Comparison of ENCODE assay signal across 26 cellular contexts in genomic region chr6:159866286-159867247, GRCh38. TPM values are rescaled to one million over a fixed set of nuclear protein-coding genes. Genes with fewer than 3 reads are reported as not detected.
"Had no signal": no experiment of that assay in that cellular context is flagged by ENCODE, and none has a peak within 500 bp of the region (broad histone marks: within the 10 kb centered on the region; RNA-seq: fewer than 3 reads in every experiment).

No MANE protein-coding gene starts in this region.

- H3K27me3 Mint-ChIP-seq: activated naive CD4-positive, alpha-beta T cell treated with anti-CD3 and anti-CD28 coated beads, Interleukin-2, amount 50 U/mL, for 24 hours; T-helper 17 cell had no signal

- H3K4me2 ChIP-seq: KMS-11 had no signal

- H3K4me3 Mint-ChIP-seq: activated CD8-positive, alpha-beta T cell treated with anti-CD3 and anti-CD28 coated beads, Interleukin-2, amount 10 ng/mL, durations not matched to agents 7 days and 5 days; activated naive CD4-positive, alpha-beta T cell treated with anti-CD3 and anti-CD28 coated beads, Interleukin-2, amount 50 U/mL, for 24 hours; brain; T-helper 17 cell; WTC11 had no signal

- H3K9me3 Mint-ChIP-seq: activated naive CD4-positive, alpha-beta T cell treated with anti-CD3 and anti-CD28 coated beads, Interleukin-2, amount 50 U/mL, for 24 hours had no signal

- H3K36me3 Mint-ChIP-seq: activated naive CD4-positive, alpha-beta T cell treated with anti-CD3 and anti-CD28 coated beads, Interleukin-2, amount 50 U/mL, for 24 hours; brain had no signal

- DNase-seq: activated CD4-positive, alpha-beta T cell treated with anti-CD3 and anti-CD28 coated beads for 48 hours; activated CD4-positive, alpha-beta T cell treated with anti-CD3 and anti-CD28 coated beads, Interleukin-2, amount 50 U/mL, for 4 hours; activated CD4-positive, CD25-positive, alpha-beta regulatory T cell treated with anti-CD3 and anti-CD28 coated beads, Interleukin-2, amount 50 U/mL, for 72 hours; activated CD8-positive, alpha-beta memory T cell treated with anti-CD3 and anti-CD28 coated beads, Interleukin-2, amount 50 U/mL, for 48 hours; activated CD8-positive, alpha-beta T cell treated with anti-CD3 and anti-CD28 coated beads, Interleukin-2, amount 10 ng/mL, durations not matched to agents 7 days and 5 days; activated effector memory CD4-positive, alpha-beta T cell treated with Interleukin-2 at 50 U/mL for 16 hours; activated naive CD4-positive, alpha-beta T cell; activated T-cell treated with anti-CD3 and anti-CD28 coated beads, Interleukin-2, amount 50 U/mL, for 1 hour; amygdala; NCI-H1092; NCI-H1417 treated with DMSO at 0.1 percent for 48 hours; NCI-H1694 treated with DMSO at 0.1 percent for 48 hours; NCI-H2081; NCI-H510A treated with DMSO at 0.1 percent for 48 hours; NCI-H69; PC-3; SIG-M5; T-helper 17 cell; T-helper 9 cell had no signal

- FAIRE-seq: astrocyte had no signal

- H3K4me1 Mint-ChIP-seq: brain, WTC11 had no signal

- ATAC-seq: activated CD8-positive, alpha-beta T cell treated with anti-CD3 and anti-CD28 coated beads, Interleukin-2, amount 10 ng/mL, durations not matched to agents 7 days and 5 days; PC-3; T-helper 17 cell; WTC11 had no signal

- H3K27ac Mint-ChIP-seq: activated CD8-positive, alpha-beta T cell treated with anti-CD3 and anti-CD28 coated beads, Interleukin-2, amount 10 ng/mL, durations not matched to agents 7 days and 5 days; activated naive CD4-positive, alpha-beta T cell treated with anti-CD3 and anti-CD28 coated beads, Interleukin-2, amount 50 U/mL, for 24 hours; brain; T-helper 17 cell; WTC11 had no signal

- H3K9ac ChIP-seq: KMS-11 had no signal

- H3K27ac ChIP-seq: KMS-11 had no signal

RNA-seq across cellular contexts. Expression of gene MAS1, which starts 24.2 kb away (rescaled TPM):
- total RNA-seq: activated CD8-positive, alpha-beta T cell treated with anti-CD3 and anti-CD28 coated beads, Interleukin-2, amount 10 ng/mL, durations not matched to agents 7 days and 5 days; astrocyte; MCF 10A; PC-3; RPMI7951; T-helper 17 cell had no signal
